ENCODE assay signal across 1 cellular context in the genomic region with DNA sequence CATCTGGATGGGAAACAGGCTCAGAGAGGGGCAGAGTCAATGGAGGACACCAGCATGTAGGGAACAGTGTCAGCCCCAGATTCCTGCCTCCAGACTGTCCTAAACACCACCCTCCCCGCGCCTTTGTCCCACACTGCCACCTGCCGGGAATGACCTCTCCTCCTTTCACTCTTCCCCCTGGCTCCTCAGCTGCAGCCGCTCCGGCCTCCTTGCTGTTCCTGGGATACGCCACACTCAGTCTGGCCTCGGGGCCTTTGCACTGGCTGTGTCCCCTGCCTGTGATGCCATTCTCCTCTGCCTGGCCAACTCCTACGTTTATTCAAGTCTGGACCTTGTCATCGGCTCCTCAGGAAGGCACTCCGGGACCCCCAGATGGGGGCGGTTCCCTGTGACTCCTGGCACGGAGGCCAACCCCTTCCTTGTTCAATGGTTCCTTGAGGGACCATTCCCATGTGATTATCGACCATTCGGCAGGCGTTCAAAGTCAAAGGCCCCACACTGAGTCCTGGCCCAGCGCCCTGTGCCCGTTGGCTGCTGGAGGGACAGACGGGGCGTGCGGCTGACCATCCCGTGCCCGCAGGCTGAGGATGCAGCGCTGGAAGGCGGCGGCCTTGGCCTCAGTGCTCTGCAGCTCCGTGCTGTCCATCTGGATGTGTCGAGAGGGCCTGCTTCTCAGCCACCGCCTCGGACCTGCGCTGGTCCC.
TF ChIP-seq lines count a peak whose summit lies in the region.

No MANE protein-coding gene starts in this region.

TF ChIP-seq in H1, 55 proteins besides CTCF, POLR2A, EP300 and RAD21:
- TF ChIP-seq SP1 (IDR thresholded peaks at IDR 0.05; ENCODE audit: low read depth, low read length): no peak
- no peak for TF ChIP-seq CHD1 (IDR thresholded peaks at IDR 0.05; ENCODE audit: low read depth, low read length)
- TF ChIP-seq KDM1A (IDR thresholded peaks at IDR 0.05; ENCODE audit: borderline replicate concordance, low read length): peak; percentile 83
